In genomic region chr10:24552346-24553016, GRCh38 we compare ENCODE assay signal across 8 cellular contexts.
A peak's percentile ranks its signal among the peaks of the same experiment; 100 is the strongest.
DNase-seq lines count a peak whose midpoint lies in the region; ATAC-seq, FAIRE-seq and TF ChIP-seq lines count a peak whose summit lies in the region.

No MANE protein-coding gene starts in this region.

- H3K4me2 ChIP-seq in MM.1S (ENCODE audit: low read depth, low read length), result no peak overlapping the region

- CTCF ChIA-PET in AG04450 (lab: Charles Lee), result no interaction called here

- H3K4me1 ChIP-seq in MM.1S (ENCODE audit: low read length) (no peaks in the 10 kb centered on the region), prostate gland (replicated peaks) (no peaks in the 10 kb centered on the region)

- H3K4me3 ChIP-seq in AG04450 (ENCODE audit: low read depth, low read length) (no peak overlapping the region), MM.1S (ENCODE audit: low read length) (no peak overlapping the region), prostate gland (no peak overlapping the region)

- intact Hi-C loops in prostate gland (cut with DNase I), result no loop called here

- H3K9ac ChIP-seq in MM.1S (ENCODE audit: low read length), result no peak overlapping the region

- no peak for TF ChIP-seq POLR2A in prostate gland (IDR thresholded peaks at IDR 0.05)

- no peaks in the 10 kb centered on the region for H3F3A ChIP-seq in MM.1S (ENCODE audit: insufficient read depth, low read length)

- POLR2A ChIA-PET in AG04450 (lab: Yijun Ruan, JAX), result no interaction called here

- no peaks in the 10 kb centered on the region for H4K20me1 ChIP-seq in MM.1S (ENCODE audit: insufficient read depth, low read length)

- 56% methylated on average over 22 of the region's 22 CpGs for WGBS in prostate gland

- no peaks in the 10 kb centered on the region for H3K9me2 ChIP-seq in MM.1S (replicated peaks; ENCODE audit: insufficient read depth, low read length)

- H3K9me3 ChIP-seq in AG04450 (ENCODE audit: control insufficient read depth, insufficient read depth, low read length) (no peaks in the 10 kb centered on the region), MM.1S (replicated peaks; ENCODE audit: insufficient read depth, low read length) (no peaks in the 10 kb centered on the region), prostate gland (no peaks in the 10 kb centered on the region)

- no peak for FAIRE-seq in D721Med (lab: Jason Lieb, UNC)

- H3K27ac ChIP-seq in AG04450 (ENCODE audit: low read depth, low read length) (no peak overlapping the region), MM.1S (ENCODE audit: low read length) (no peak overlapping the region), prostate gland (no peak overlapping the region)

- H2AFZ ChIP-seq in MM.1S (ENCODE audit: low read length), result no peak overlapping the region

- TF ChIP-seq CTCF in AG04450 (IDR thresholded peaks at IDR 0.05; ENCODE audit: low read depth, low read length), result peak; percentile 37
- TF ChIP-seq CTCF in MM.1S (IDR thresholded peaks at IDR 0.05; ENCODE audit: low read length), result peak; percentile 57
- TF ChIP-seq CTCF in prostate gland (IDR thresholded peaks at IDR 0.05), result peak in 3 of 4 experiments; percentile 11 to 59 (median 31)
- no peak for TF ChIP-seq CTCF in D721Med (IDR thresholded peaks at IDR 0.05; ENCODE audit: insufficient read depth, missing control alignments)

- H3K36me3 ChIP-seq in MM.1S (replicated peaks; ENCODE audit: insufficient read depth, low read length) (no peaks in the 10 kb centered on the region), prostate gland (no peaks in the 10 kb centered on the region)

- H3K27me3 ChIP-seq in AG04450 (ENCODE audit: control insufficient read depth, insufficient read depth, low read length), result peaks cover 16% of the 10 kb centered on the region
- H3K27me3 ChIP-seq in MM.1S (replicated peaks; ENCODE audit: insufficient read depth, low read length), result no peaks in the 10 kb centered on the region
- H3K27me3 ChIP-seq in prostate gland (replicated peaks; ENCODE audit: insufficient read depth), result no peaks in the 10 kb centered on the region

- peak; percentile 63 for ATAC-seq in GM18909 (IDR thresholded peaks at IDR 0.05; ENCODE audit: poor library complexity, unreplicated experiment)

- no peaks in the 10 kb centered on the region for H3K79me2 ChIP-seq in MM.1S (ENCODE audit: low read length)

- DNase-seq in AG04450 (ENCODE audit: low read depth, low spot score), result no peak
- peak; percentile 68 for DNase-seq in MM.1S
- peak; percentile 76 for DNase-seq in ecto neural progenitor cell (ENCODE audit: low spot score)
- DNase-seq in prostate gland (ENCODE audit: low spot score), result peak; percentile 54
- no peak for DNase-seq in A172 (ENCODE audit: low spot score)
- no peak for DNase-seq in cerebellar nuclear complex (lab: John Stamatoyannopoulos, UW)
- no peak for DNase-seq in D721Med (ENCODE audit: insufficient read length, low spot score)

Comparison
In these comparisons a context has a peak if more than half of its experiments do, and no peak if none do; other contexts are left out.
1. DNase-seq: peak in MM.1S (single experiment), ecto neural progenitor cell (single experiment) and prostate gland (single experiment); none in AG04450 (single experiment), A172 (single experiment), cerebellar nuclear complex (0 of 2) and D721Med (single experiment).